ENCODE assay signal across 10 cellular contexts in the genomic region with DNA sequence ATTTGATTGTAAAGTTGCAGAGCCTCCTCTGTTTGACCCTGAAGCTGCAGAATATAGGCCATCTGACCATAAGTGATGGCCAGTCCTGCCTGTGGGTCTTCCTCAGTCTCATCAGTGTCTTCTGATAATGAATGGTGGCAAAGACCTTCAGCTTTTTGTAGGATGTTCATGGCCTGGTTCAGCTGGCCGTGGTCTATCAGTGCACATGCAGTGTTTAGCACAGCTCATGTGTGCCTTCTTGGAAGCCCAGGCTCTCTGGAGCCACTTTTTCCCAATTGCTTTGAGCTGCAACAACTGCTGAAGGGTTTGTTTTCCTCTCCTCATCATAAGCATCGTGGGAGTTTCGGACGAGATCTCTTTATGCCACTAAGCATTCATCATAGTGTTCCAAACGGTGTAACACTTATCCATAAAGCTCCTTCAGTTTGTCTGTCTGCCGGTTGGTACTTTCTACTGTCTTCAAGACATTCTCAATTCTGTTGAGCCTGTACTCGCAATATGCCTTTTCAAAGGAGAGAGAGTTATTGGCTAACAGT.
DNase-seq lines count a peak whose midpoint lies in the region; ATAC-seq and TF ChIP-seq lines count a peak whose summit lies in the region.
"Had no signal": no experiment of that assay in that cellular context is flagged by ENCODE, and none has a peak within 500 bp of the region (broad histone marks: within the 10 kb centered on the region; RNA-seq: fewer than 3 reads in every experiment).

No MANE protein-coding gene starts in this region.

- H3K4me1 Mint-ChIP-seq in activated T-helper 2 cell treated with anti-CD3 and anti-CD28 coated beads, Interferon-gamma antibody, Interleukin-2, Interleukin-4, amounts not matched to agents 10 μg/mL and 5 μg/mL and 100 μg/mL, durations not matched to agents 14 hours and 24 hours and 36 hours (ENCODE audit: low read depth), result peaks cover 19% of the 10 kb centered on the region

- TF ChIP-seq POLR2A in prostate gland (IDR thresholded peaks at IDR 0.05), result no peak
- TF ChIP-seq POLR2A in body of pancreas (IDR thresholded peaks at IDR 0.05), result no peak

- DNase-seq in NCI-H345 (lab: John Stamatoyannopoulos, UW), result peak; percentile 9
- no peak for DNase-seq in NCI-H345 treated with DMSO at 0.1 percent for 48 hours (lab: John Stamatoyannopoulos, UW; ENCODE audit: unreplicated experiment)
- no peak for DNase-seq in activated T-helper 2 cell treated with anti-CD3 and anti-CD28 coated beads, Interferon-gamma antibody, Interleukin-2, Interleukin-4, amounts not matched to agents 10 μg/mL and 5 μg/mL and 100 μg/mL, durations not matched to agents 14 hours and 24 hours and 36 hours (ENCODE audit: low spot score)
- no peak for DNase-seq in prostate gland (ENCODE audit: low spot score)
- DNase-seq in body of pancreas, result no peak
- no peak for DNase-seq in H7
- DNase-seq in dermis blood vessel endothelial cell, result no peak
- DNase-seq: adrenal gland; stimulated activated CD4-positive, alpha-beta T cell treated with anti-CD3 and anti-CD28 coated beads, Interleukin-4, amount 100 ng/mL, for 24 hours had no signal

- H3K4me3 ChIP-seq in prostate gland, result no peak overlapping the region
- no peak overlapping the region for H3K4me3 ChIP-seq in body of pancreas
- H3K4me3 ChIP-seq in H7 (ENCODE audit: insufficient read depth, low read depth, low read length), result no peak overlapping the region
- H3K4me3 ChIP-seq: adrenal gland had no signal

- H3K4me3 Mint-ChIP-seq in activated T-helper 2 cell treated with anti-CD3 and anti-CD28 coated beads, Interferon-gamma antibody, Interleukin-2, Interleukin-4, amounts not matched to agents 10 μg/mL and 5 μg/mL and 100 μg/mL, durations not matched to agents 14 hours and 24 hours and 36 hours (ENCODE audit: low read depth), result no peak overlapping the region

- H3K36me3 ChIP-seq in prostate gland (no peaks in the 10 kb centered on the region), body of pancreas (replicated peaks in 1 of 2; ENCODE audit: insufficient read depth in 1 of 2, low read depth in 2 of 2) (no peaks in the 10 kb centered on the region), H7 (replicated peaks; ENCODE audit: control insufficient read depth, insufficient read depth, low read length) (no peaks in the 10 kb centered on the region; the same call in none of the 2 replicates)
- H3K36me3 ChIP-seq: adrenal gland had no signal

- H3K27me3 Mint-ChIP-seq in activated T-helper 2 cell treated with anti-CD3 and anti-CD28 coated beads, Interferon-gamma antibody, Interleukin-2, Interleukin-4, amounts not matched to agents 10 μg/mL and 5 μg/mL and 100 μg/mL, durations not matched to agents 14 hours and 24 hours and 36 hours (ENCODE audit: low read depth), result no peaks in the 10 kb centered on the region

- intact Hi-C loops in activated T-helper 2 cell treated with anti-CD3 and anti-CD28 coated beads, Interferon-gamma antibody, Interleukin-2, Interleukin-4, amounts not matched to agents 10 μg/mL and 5 μg/mL and 100 μg/mL, durations not matched to agents 14 hours and 24 hours and 36 hours (cut with micrococcal nuclease), result no loop called here
- intact Hi-C loops in prostate gland (cut with DNase I), result no loop called here
- intact Hi-C loops in body of pancreas (cut with DNase I), result no loop called here

- 59% methylated on average over 7 of the region's 7 CpGs for WGBS in prostate gland
- 74 to 76% methylated on average over 7 of the region's 7 CpGs for WGBS in body of pancreas, 2 donors

- H3K27ac ChIP-seq in prostate gland (peak overlapping the region; percentile 61 to 63), body of pancreas (peak overlapping the region in 2 of 4 donors; percentile 3 to 17)
- H3K27ac ChIP-seq: adrenal gland had no signal

- H3K27me3 ChIP-seq in prostate gland (replicated peaks; ENCODE audit: insufficient read depth) (no peaks in the 10 kb centered on the region), body of pancreas (no peaks in the 10 kb centered on the region), H7 (ENCODE audit: control insufficient read depth, insufficient read depth, low read length) (no peaks in the 10 kb centered on the region)
- H3K27me3 ChIP-seq: adrenal gland had no signal

- peaks cover 7% of the 10 kb centered on the region for H3K36me3 Mint-ChIP-seq in activated T-helper 2 cell treated with anti-CD3 and anti-CD28 coated beads, Interferon-gamma antibody, Interleukin-2, Interleukin-4, amounts not matched to agents 10 μg/mL and 5 μg/mL and 100 μg/mL, durations not matched to agents 14 hours and 24 hours and 36 hours (ENCODE audit: low read depth)

- H3K4me1 ChIP-seq in prostate gland (replicated peaks) (no peaks in the 10 kb centered on the region), body of pancreas (peaks cover 15% of the 10 kb centered on the region)

- peak; percentile 14 for ATAC-seq in HG02759 (IDR thresholded peaks at IDR 0.05; ENCODE audit: unreplicated experiment)
- ATAC-seq in body of pancreas, result no peak

- peak overlapping the region; percentile 0 for H3K27ac Mint-ChIP-seq in activated T-helper 2 cell treated with anti-CD3 and anti-CD28 coated beads, Interferon-gamma antibody, Interleukin-2, Interleukin-4, amounts not matched to agents 10 μg/mL and 5 μg/mL and 100 μg/mL, durations not matched to agents 14 hours and 24 hours and 36 hours

- H3K9me3 Mint-ChIP-seq in activated T-helper 2 cell treated with anti-CD3 and anti-CD28 coated beads, Interferon-gamma antibody, Interleukin-2, Interleukin-4, amounts not matched to agents 10 μg/mL and 5 μg/mL and 100 μg/mL, durations not matched to agents 14 hours and 24 hours and 36 hours, result no peaks in the 10 kb centered on the region

- no peak for TF ChIP-seq CTCF in prostate gland (IDR thresholded peaks at IDR 0.05)
- no peak for TF ChIP-seq CTCF in body of pancreas (IDR thresholded peaks at IDR 0.05)

- H3K9me3 ChIP-seq in prostate gland, result no peaks in the 10 kb centered on the region
- no peaks in the 10 kb centered on the region for H3K9me3 ChIP-seq in body of pancreas
- H3K9me3 ChIP-seq: adrenal gland had no signal
